Comparison of ENCODE assay signal across 17 cellular contexts in the genomic region with DNA sequence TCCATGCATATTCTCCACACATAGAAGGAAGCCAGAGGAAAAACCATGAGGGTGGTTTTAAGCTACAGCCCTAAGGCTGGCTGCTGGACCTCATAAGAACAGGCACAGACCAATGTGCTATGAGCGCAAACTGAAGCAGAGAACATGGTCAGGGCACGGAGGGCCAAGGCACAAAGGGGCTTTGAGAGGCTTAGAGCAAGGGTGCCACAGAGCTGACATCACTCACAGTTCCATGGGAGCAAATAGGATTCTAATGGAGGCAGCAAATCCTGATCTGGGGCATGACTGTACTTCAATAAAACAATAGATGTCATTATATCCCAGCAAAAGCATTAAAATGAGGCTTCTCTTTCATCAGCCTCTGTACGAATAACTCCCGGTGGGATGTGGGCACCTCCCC.
"Had no signal": no experiment of that assay in that cellular context is flagged by ENCODE, and none has a peak within 500 bp of the region (broad histone marks: within the 10 kb centered on the region; RNA-seq: fewer than 3 reads in every experiment).

No MANE protein-coding gene starts in this region.

- ATAC-seq: right lobe of liver, T-helper 17 cell had no signal

- H3K4me1 ChIP-seq: adrenal gland, parathyroid adenoma, spleen, testis had no signal

- H3K9ac ChIP-seq: parathyroid adenoma had no signal

- H3K9me3 ChIP-seq: adrenal gland, left ventricle myocardium inferior, right lobe of liver, spleen, testis had no signal

- H3K36me3 ChIP-seq: adrenal gland, left ventricle myocardium inferior, right lobe of liver, spleen had no signal

- H3K27me3 ChIP-seq: adrenal gland, right lobe of liver, testis had no signal

- DNase-seq: activated B cell treated with CpG ODN at 0.5 μM for 24 hours; activated CD4-positive, alpha-beta T cell treated with anti-CD3 and anti-CD28 coated beads, Interleukin-2, amount 10 ng/mL, durations not matched to agents 7 days and 5 days; activated naive CD4-positive, alpha-beta T cell treated with anti-CD3 and anti-CD28 coated beads, Interleukin-2, amount 10 ng/mL, durations not matched to agents 7 days and 5 days; adrenal gland; dermis blood vessel endothelial cell; endodermal cell; erythroblast; glutamatergic neuron; left ventricle myocardium inferior; mesenchymal stem cell; right lobe of liver; spleen; stimulated activated CD4-positive, alpha-beta T cell treated with anti-CD3 and anti-CD28 coated beads, Interleukin-2, amount 100 ng/mL, for 24 hours; stimulated activated naive CD4-positive, alpha-beta T cell treated with Interleukin-2 at 50 U/mL for 16 hours; T-helper 17 cell; testis had no signal

- H3K4me3 ChIP-seq: adrenal gland, left ventricle myocardium inferior, right lobe of liver, spleen, testis had no signal

- H3K27ac ChIP-seq: adrenal gland, left ventricle myocardium inferior, parathyroid adenoma, right lobe of liver, spleen, testis had no signal
